Comparison of ENCODE assay signal across 19 cellular contexts in genomic region chr19:50567882-50568281, GRCh38. TPM values are rescaled to one million over a fixed set of nuclear protein-coding genes. Genes with fewer than 3 reads are reported as not detected.
DNase-seq lines count a peak whose midpoint lies in the region; ATAC-seq and TF ChIP-seq lines count a peak whose summit lies in the region.
"Had no signal": no experiment of that assay in that cellular context is flagged by ENCODE, and none has a peak within 500 bp of the region (broad histone marks: within the 10 kb centered on the region; RNA-seq: fewer than 3 reads in every experiment).

No MANE protein-coding gene starts in this region.

- H2AK5ac ChIP-seq in neuronal stem cell (ENCODE audit: low read depth, low read length), result no peak overlapping the region

- TF ChIP-seq CTCF in left ventricle myocardium inferior (IDR thresholded peaks at IDR 0.05; ENCODE audit: borderline replicate concordance) (no peak), esophagus squamous epithelium (IDR thresholded peaks at IDR 0.05) (no peak), adrenal gland (IDR thresholded peaks at IDR 0.05) (no peak)

- intact Hi-C loops in left ventricle myocardium inferior (cut with micrococcal nuclease) (no loop called here), Right ventricle myocardium superior (cut with DNase I) (no loop called here), esophagus squamous epithelium (cut with DNase I) (no loop called here), adrenal gland (cut with DNase I) (no loop called here)

- peak overlapping the region; percentile 83 for H2AFZ ChIP-seq in neuronal stem cell (ENCODE audit: low read length)
- H2AFZ ChIP-seq: GM23248 had no signal

- peak overlapping the region; percentile 58 for H3K4me3 ChIP-seq in left ventricle myocardium inferior
- H3K4me3 ChIP-seq in esophagus squamous epithelium, result peak overlapping the region in 3 of 4 donors; percentile 17 to 60 (median 45)
- peak overlapping the region; percentile 74 to 84 for H3K4me3 ChIP-seq in neuronal stem cell (ENCODE audit: low read length in 2 of 2)
- H3K4me3 ChIP-seq in adrenal gland, result peak overlapping the region in 1 of 4 donors; percentile 19
- H3K4me3 ChIP-seq: GM23248, left lung had no signal

- H4K91ac ChIP-seq in neuronal stem cell (ENCODE audit: low read depth, low read length, poor library complexity), result no peak overlapping the region

- H2BK12ac ChIP-seq in neuronal stem cell (ENCODE audit: low read length), result no peak overlapping the region

- no peak for ATAC-seq in Right ventricle myocardium superior (ENCODE audit: poor library complexity)
- ATAC-seq in HG02763 (IDR thresholded peaks at IDR 0.05; ENCODE audit: unreplicated experiment), result no peak
- ATAC-seq: left lung, Panc1 had no signal

- H3K9me3 ChIP-seq in left ventricle myocardium inferior (replicated peaks) (no peaks in the 10 kb centered on the region), esophagus squamous epithelium (no peaks in the 10 kb centered on the region), neuronal stem cell (replicated peaks in 1 of 2; ENCODE audit: control insufficient read depth in 2 of 2, insufficient read depth in 1 of 2, low read depth in 1 of 2, low read length in 2 of 2) (peaks cover 0 to 2% of the 10 kb centered on the region in 2 donors), adrenal gland (replicated peaks in 1 of 3) (no peaks in the 10 kb centered on the region)
- H3K9me3 ChIP-seq: left lung had no signal

- H2BK15ac ChIP-seq in neuronal stem cell (ENCODE audit: low read length), result no peak overlapping the region

- no peak overlapping the region for H3K14ac ChIP-seq in neuronal stem cell (ENCODE audit: low read length)

- 8 to 20% methylated on average over 3 to 9 of the region's 39 CpGs for WGBS in esophagus squamous epithelium, 2 donors
- WGBS in neuronal stem cell (ENCODE audit: extremely low coverage in 2 of 2, insufficient read length in 2 of 2, insufficient replicate concordance in 1 of 2), 2 donors, result no CpG with 5 or more reads among the region's 39 CpGs
- 2 to 3% (median 2%) methylated on average over 13 to 39 of the region's 39 CpGs for WGBS in adrenal gland, 4 donors

- H3K36me3 ChIP-seq in left ventricle myocardium inferior, result no peaks in the 10 kb centered on the region
- no peaks in the 10 kb centered on the region for H3K36me3 ChIP-seq in esophagus squamous epithelium
- H3K36me3 ChIP-seq in neuronal stem cell (replicated peaks in 1 of 2; ENCODE audit: control insufficient read depth in 2 of 2, insufficient read depth in 2 of 2, low read length in 2 of 2), result peaks cover 3 to 24% of the 10 kb centered on the region in 2 donors
- no peaks in the 10 kb centered on the region for H3K36me3 ChIP-seq in adrenal gland (replicated peaks in 1 of 2)
- H3K36me3 ChIP-seq: left lung had no signal

- H4K8ac ChIP-seq in neuronal stem cell (ENCODE audit: low read depth, low read length), result no peak overlapping the region

- no peak overlapping the region for H2BK120ac ChIP-seq in neuronal stem cell (ENCODE audit: low read depth, low read length)

- peak overlapping the region; percentile 48 for H3K4me2 ChIP-seq in neuronal stem cell (ENCODE audit: insufficient read depth, low read length, poor library complexity, severe bottlenecking)

- peak overlapping the region; percentile 94 for H3K18ac ChIP-seq in neuronal stem cell (ENCODE audit: low read length)

- H3K27me3 ChIP-seq in left ventricle myocardium inferior (ENCODE audit: low read depth), result peaks cover 96% of the 10 kb centered on the region
- peaks cover 0 to 90% (median 14%) of the 10 kb centered on the region in 4 donors for H3K27me3 ChIP-seq in esophagus squamous epithelium
- no peaks in the 10 kb centered on the region for H3K27me3 ChIP-seq in neuronal stem cell (ENCODE audit: control insufficient read depth in 3 of 3, insufficient read depth in 3 of 3, low read depth in 1 of 3, low read length in 3 of 3)
- peaks cover 20% of the 10 kb centered on the region for H3K27me3 ChIP-seq in adrenal gland

- no peak overlapping the region for H3K4ac ChIP-seq in neuronal stem cell (ENCODE audit: low read length)

- no peak overlapping the region for H3K27ac ChIP-seq in left ventricle myocardium inferior (replicated peaks)
- no peak overlapping the region for H3K27ac ChIP-seq in esophagus squamous epithelium
- no peak overlapping the region for H3K27ac ChIP-seq in neuronal stem cell (replicated peaks; ENCODE audit: low read length)
- no peak overlapping the region for H3K27ac ChIP-seq in adrenal gland
- H3K27ac ChIP-seq: GM23248, left lung had no signal

- peaks cover 6% of the 10 kb centered on the region for H3K4me1 ChIP-seq in left ventricle myocardium inferior
- peaks cover 0 to 21% (median 8%) of the 10 kb centered on the region in 3 donors for H3K4me1 ChIP-seq in esophagus squamous epithelium
- H3K4me1 ChIP-seq in neuronal stem cell (ENCODE audit: control insufficient read depth in 2 of 2, insufficient read depth in 1 of 2, low read depth in 1 of 2, low read length in 2 of 2), result peaks cover 38% of the 10 kb centered on the region in 2 donors
- no peaks in the 10 kb centered on the region for H3K4me1 ChIP-seq in adrenal gland (replicated peaks in 1 of 2)
- H3K4me1 ChIP-seq: left lung had no signal

- H2BK5ac ChIP-seq in neuronal stem cell (ENCODE audit: low read length), result no peak overlapping the region

- H3K79me1 ChIP-seq in neuronal stem cell (ENCODE audit: low read depth, low read length), result peaks cover 14% of the 10 kb centered on the region

- no peak overlapping the region for H3K23ac ChIP-seq in neuronal stem cell (ENCODE audit: low read depth, low read length, poor library complexity)

- peak overlapping the region; percentile 85 for H3K9ac ChIP-seq in neuronal stem cell (ENCODE audit: low read depth, low read length, poor library complexity)
- H3K9ac ChIP-seq: GM23248 had no signal

- no peak for TF ChIP-seq POLR2A in esophagus squamous epithelium (IDR thresholded peaks at IDR 0.05)
- TF ChIP-seq POLR2A in adrenal gland (IDR thresholded peaks at IDR 0.05), result no peak

- DNase-seq in left ventricle myocardium inferior (no peak), Right ventricle myocardium superior (no peak), esophagus squamous epithelium (lab: John Stamatoyannopoulos, UW) (no peak), neuronal stem cell (ENCODE audit: low spot score) (no peak), T-helper 9 cell (no peak), adrenal gland (no peak), globus pallidus (ENCODE audit: low spot score) (no peak)
- DNase-seq: activated CD4-positive, alpha-beta T cell treated with anti-CD3 and anti-CD28 coated beads, Interleukin-2, amount 10 ng/mL, durations not matched to agents 24 days and 14 days; activated CD8-positive, alpha-beta memory T cell treated with anti-CD3 and anti-CD28 coated beads, Interleukin-2, amount 50 U/mL, for 4 hours; CD4-positive, alpha-beta memory T cell; GM23248; small intestine had no signal

RNA-seq across cellular contexts. Expression of gene LRRC4B, which starts 0.4 kb away (rescaled TPM):
- total RNA-seq in left ventricle myocardium inferior (0.47 TPM), Right ventricle myocardium superior (1.0 TPM), esophagus squamous epithelium (1 to 10 TPM in 1 of 4 donors, under 1 TPM in 3; 0.18 to 1.5 (median 0.44) TPM), adrenal gland (1 to 10 TPM in 4 of 8 donors, under 1 TPM in 4; 0.07 to 8.8 (median 0.73) TPM)
- polyA plus RNA-seq in neuronal stem cell (2013, experiment 1 of 2), result 78.7 TPM
- 78.4 TPM for polyA plus RNA-seq in neuronal stem cell (2013, experiment 2 of 2)
- polyA plus RNA-seq in adrenal gland, result 10 to 100 TPM in 1 of 3 donors, 1 to 10 TPM in 1, under 1 TPM in 1; 0.44 to 24.1 (median 4.9) TPM
- total RNA-seq: CD4-positive, alpha-beta memory T cell; GM23248; MCF 10A had no signal
- polyA plus RNA-seq: AG04450, GM23248 had no signal

RNA-seq across cellular contexts. Expression of gene ASPDH, which starts 54.2 kb away (rescaled TPM):
- not detected for total RNA-seq in left ventricle myocardium inferior
- not detected for total RNA-seq in Right ventricle myocardium superior
- total RNA-seq in esophagus squamous epithelium, result not detected
- not detected for polyA plus RNA-seq in neuronal stem cell (2013, experiment 1 of 2)
- polyA plus RNA-seq in neuronal stem cell (2013, experiment 2 of 2), result not detected
- total RNA-seq in adrenal gland, result 1 to 10 TPM in 2 of 8 donors, under 1 TPM in 2, not detected in 4; 0.38 to 2.7 (median 1.2) TPM
- 10 to 100 TPM in 1 of 3 donors, 1 to 10 TPM in 2; 1.4 to 30.5 (median 5.7) TPM for polyA plus RNA-seq in adrenal gland
- total RNA-seq: activated CD4-positive, alpha-beta T cell treated with anti-CD3 and anti-CD28 coated beads, Interleukin-2, amount 10 ng/mL, durations not matched to agents 24 days and 14 days; CD4-positive, alpha-beta memory T cell; chondrocyte; GM23248; left lung; MCF 10A; posterior vena cava had no signal
- polyA plus RNA-seq: AG04450; CD4-positive, alpha-beta memory T cell; GM23248 had no signal

RNA-seq across cellular contexts. Expression of gene JOSD2, which starts 56.9 kb away (rescaled TPM):
- total RNA-seq in left ventricle myocardium inferior, result 28.6 TPM
- total RNA-seq in Right ventricle myocardium superior, result 39.8 TPM
- 10 to 100 TPM; 26.3 to 45.1 (median 34.9) TPM for total RNA-seq in esophagus squamous epithelium
- polyA plus RNA-seq in neuronal stem cell (2013, experiment 1 of 2), result 2.7 TPM
- polyA plus RNA-seq in neuronal stem cell (2013, experiment 2 of 2), result 2.8 TPM
- total RNA-seq in adrenal gland, result 10 to 100 TPM; 24.5 to 70.9 (median 36.6) TPM
- 10 to 100 TPM in 2 of 3 donors, 1 to 10 TPM in 1; 1.2 to 66.4 (median 59.9) TPM for polyA plus RNA-seq in adrenal gland
